Comparison of ENCODE assay signal across 20 cellular contexts in genomic region chr10:122323941-122324675, GRCh38. TPM values are rescaled to one million over a fixed set of nuclear protein-coding genes. Genes with fewer than 3 reads are reported as not detected.
A peak's percentile ranks its signal among the peaks of the same experiment; 100 is the strongest.
DNase-seq lines count a peak whose midpoint lies in the region; ATAC-seq, FAIRE-seq and TF ChIP-seq lines count a peak whose summit lies in the region.
"Had no signal": no experiment of that assay in that cellular context is flagged by ENCODE, and none has a peak within 500 bp of the region (broad histone marks: within the 10 kb centered on the region; RNA-seq: fewer than 3 reads in every experiment).

No MANE protein-coding gene starts in this region.

- H3K27me3 ChIP-seq in bronchial epithelial cell (ENCODE audit: control insufficient read depth, insufficient read depth, low read length) (no peaks in the 10 kb centered on the region), left lung (no peaks in the 10 kb centered on the region)
- H3K27me3 ChIP-seq: neutrophil had no signal

- no peaks in the 10 kb centered on the region for H3K4me1 Mint-ChIP-seq in stimulated activated naive CD8-positive, alpha-beta T cell treated with anti-CD3 and anti-CD28 coated beads, Interleukin-15, amount 100 ng/mL, for 72 hours
- H3K4me1 Mint-ChIP-seq: activated naive CD4-positive, alpha-beta T cell treated with anti-CD3 and anti-CD28 coated beads, Interleukin-2, amount 50 U/mL, for 24 hours had no signal

- intact Hi-C loops in left lung (cut with DNase I) = no loop called here

- FAIRE-seq in bronchial epithelial cell (lab: Jason Lieb, UNC) = peak; percentile 93
- FAIRE-seq: HTR-8/SVneo had no signal

- no peaks in the 10 kb centered on the region for H3K4me1 ChIP-seq in left lung

- H3K36me3 ChIP-seq in bronchial epithelial cell (ENCODE audit: control insufficient read depth, insufficient read depth, low read length) (no peaks in the 10 kb centered on the region), left lung (no peaks in the 10 kb centered on the region)
- H3K36me3 ChIP-seq: neutrophil had no signal

- peaks cover 49% of the 10 kb centered on the region for H3K27me3 Mint-ChIP-seq in stimulated activated naive CD8-positive, alpha-beta T cell treated with anti-CD3 and anti-CD28 coated beads, Interleukin-15, amount 100 ng/mL, for 72 hours

- H3K9me3 ChIP-seq in left lung = peaks cover 0 to 8% of the 10 kb centered on the region in 2 donors
- H3K9me3 ChIP-seq: neutrophil had no signal

- H3K4me3 Mint-ChIP-seq in stimulated activated naive CD8-positive, alpha-beta T cell treated with anti-CD3 and anti-CD28 coated beads, Interleukin-15, amount 100 ng/mL, for 72 hours = no peak overlapping the region
- H3K4me3 Mint-ChIP-seq: activated B cell treated with CpG ODN at 0.5 μM for 24 hours; activated naive CD4-positive, alpha-beta T cell treated with anti-CD3 and anti-CD28 coated beads, Interleukin-2, amount 50 U/mL, for 24 hours had no signal

- TF ChIP-seq CTCF in bronchial epithelial cell (IDR thresholded peaks at IDR 0.05; ENCODE audit: insufficient read depth, low read length, severe bottlenecking) = no peak
- TF ChIP-seq CTCF in left lung (IDR thresholded peaks at IDR 0.05) = no peak

- no peak overlapping the region for H3K4me3 ChIP-seq in bronchial epithelial cell (ENCODE audit: low read depth, low read length)
- no peak overlapping the region for H3K4me3 ChIP-seq in left lung

- H3K27ac ChIP-seq in left lung = no peak overlapping the region
- H3K27ac ChIP-seq: neutrophil had no signal

- no peak for DNase-seq in stimulated activated naive CD8-positive, alpha-beta T cell treated with anti-CD3 and anti-CD28 coated beads, Interleukin-15, Interleukin-2, amounts not matched to agents 100 U/mL and 50 U/mL, for 24 hours
- no peak for DNase-seq in stimulated activated naive CD8-positive, alpha-beta T cell treated with anti-CD3 and anti-CD28 coated beads, Interleukin-15, amount 100 ng/mL, for 72 hours
- DNase-seq in bronchial epithelial cell (ENCODE audit: low read depth) (peak; percentile 97), left lung (no peak), pons (ENCODE audit: low spot score) (no peak), GM19240 (ENCODE audit: insufficient read length, low spot score) (no peak), SK-N-DZ (ENCODE audit: low spot score) (no peak), NCI-H774 (lab: John Stamatoyannopoulos, UW) (no peak)
- DNase-seq: activated B cell treated with CpG ODN at 0.5 μM for 24 hours; activated CD8-positive, alpha-beta memory T cell treated with anti-CD3 and anti-CD28 coated beads, Interleukin-2, amount 50 U/mL, for 4 hours; AML-193; DMS 273 treated with DMSO at 0.1 percent for 48 hours; NCI-H1092; NCI-H226 had no signal

- H3K27ac Mint-ChIP-seq in stimulated activated naive CD8-positive, alpha-beta T cell treated with anti-CD3 and anti-CD28 coated beads, Interleukin-15, amount 100 ng/mL, for 72 hours = no peak overlapping the region
- H3K27ac Mint-ChIP-seq: activated B cell treated with CpG ODN at 0.5 μM for 24 hours; activated naive CD4-positive, alpha-beta T cell treated with anti-CD3 and anti-CD28 coated beads, Interleukin-2, amount 50 U/mL, for 24 hours had no signal

- peak; percentile 77 for ATAC-seq in stimulated activated naive CD8-positive, alpha-beta T cell treated with anti-CD3 and anti-CD28 coated beads, Interleukin-15, Interleukin-2, amounts not matched to agents 100 U/mL and 50 U/mL, for 24 hours
- ATAC-seq in stimulated activated naive CD8-positive, alpha-beta T cell treated with anti-CD3 and anti-CD28 coated beads, Interleukin-15, amount 100 ng/mL, for 72 hours = no peak
- ATAC-seq in left lung = peak; percentile 36

- H3K9me3 Mint-ChIP-seq in stimulated activated naive CD8-positive, alpha-beta T cell treated with anti-CD3 and anti-CD28 coated beads, Interleukin-15, amount 100 ng/mL, for 72 hours = peaks cover 12% of the 10 kb centered on the region in 2 donors
- H3K9me3 Mint-ChIP-seq: activated naive CD4-positive, alpha-beta T cell treated with anti-CD3 and anti-CD28 coated beads, Interleukin-2, amount 50 U/mL, for 24 hours had no signal

RNA-seq across cellular contexts. Expression of gene PLEKHA1, which starts 50.4 kb away (rescaled TPM):
- 35.3 and 38.9 TPM in 2 replicates for total RNA-seq in bronchial epithelial cell
- total RNA-seq in left lung = 10 to 100 TPM; 43.1 to 57.9 TPM
- 34.9 and 35.5 TPM in 2 replicates for polyA plus RNA-seq in SK-N-DZ (2014; cell fraction: cytosol; rRNA removed)
- polyA plus RNA-seq in SK-N-DZ (2014; cell fraction: nucleus; rRNA removed) = 50.9 and 57.2 TPM in 2 replicates

RNA-seq across cellular contexts. Expression of gene BTBD16, which starts 53.0 kb away (rescaled TPM):
- total RNA-seq in bronchial epithelial cell = 0.13 and 0.26 TPM in 2 replicates
- total RNA-seq in left lung = 1 to 10 TPM in 1 of 2 donors, under 1 TPM in 1; 0.86 to 2.1 TPM
- not detected in 2 replicates for polyA plus RNA-seq in SK-N-DZ (2014; cell fraction: cytosol; rRNA removed)
- not detected in 2 replicates for polyA plus RNA-seq in SK-N-DZ (2014; cell fraction: nucleus; rRNA removed)
- total RNA-seq: activated B cell treated with CpG ODN at 0.5 μM for 24 hours, cerebellum, lung microvascular endothelial cell, temporal lobe had no signal
